Comparison of ENCODE assay signal across 20 cellular contexts in the genomic region with DNA sequence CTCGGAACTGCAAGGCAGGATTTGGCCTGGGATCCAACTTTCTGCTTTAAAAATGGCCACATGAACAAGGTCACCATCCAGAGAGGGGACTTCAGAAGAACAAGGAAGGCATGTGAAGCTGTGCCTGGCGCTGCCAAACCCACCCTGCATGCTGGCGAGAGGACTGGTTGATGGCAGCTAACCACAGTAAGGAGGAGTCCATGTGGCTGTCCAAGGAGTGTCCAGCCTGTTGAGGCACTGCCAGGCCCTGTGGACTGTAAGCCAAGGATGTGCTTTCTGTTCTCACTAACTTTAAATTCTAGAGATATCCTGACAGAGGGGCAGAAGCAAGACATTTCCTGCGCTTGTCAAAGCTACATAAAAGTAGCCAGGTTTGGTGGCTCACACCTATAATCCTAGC.
"Had no signal": no experiment of that assay in that cellular context is flagged by ENCODE, and none has a peak within 500 bp of the region (broad histone marks: within the 10 kb centered on the region; RNA-seq: fewer than 3 reads in every experiment).

No MANE protein-coding gene starts in this region.

- H3K27ac ChIP-seq: left ventricle myocardium inferior, thyroid gland, upper lobe of right lung had no signal

- H3K27me3 Mint-ChIP-seq: activated naive CD8-positive, alpha-beta T cell treated with anti-CD3 and anti-CD28 coated beads, Interleukin-2, amount 10 ng/mL, durations not matched to agents 7 days and 5 days; activated T-helper 17 cell treated with anti-CD3 and anti-CD28 coated beads, Interleukin-2, amount 50 U/mL, for 72 hours had no signal

- H3K4me3 ChIP-seq: left ventricle myocardium inferior, thyroid gland, upper lobe of right lung had no signal

- H3K9me3 Mint-ChIP-seq: activated naive CD8-positive, alpha-beta T cell treated with anti-CD3 and anti-CD28 coated beads, Interleukin-2, amount 10 ng/mL, durations not matched to agents 7 days and 5 days; activated T-helper 17 cell treated with anti-CD3 and anti-CD28 coated beads, Interleukin-2, amount 50 U/mL, for 72 hours; dendritic cell treated with granulocyte-macrophage colony-stimulating factor and Interleukin-4, amounts not matched to agents 40 ng/mL and 50 ng/mL, for 4 days; mesothelial cell of epicardium; nephron progenitor cell; T-helper 1 cell treated with Interleukin-12 subunit alpha and Interleukin-12 subunit beta and Interleukin-4 antibody, amounts not matched to agents 30 μg/mL and 1 μg/mL, for 36 hours had no signal

- H3K9me3 ChIP-seq: left ventricle myocardium inferior, thyroid gland, upper lobe of right lung had no signal

- ATAC-seq: activated T-helper 17 cell treated with anti-CD3 and anti-CD28 coated beads, Interleukin-2, amount 50 U/mL, for 72 hours; sciatic nerve; upper lobe of right lung had no signal

- H3K27ac Mint-ChIP-seq: activated CD4-positive, alpha-beta T cell treated with anti-CD3 and anti-CD28 coated beads, Interleukin-2, amount 10 ng/mL, durations not matched to agents 7 days and 5 days; activated naive CD8-positive, alpha-beta T cell treated with anti-CD3 and anti-CD28 coated beads, Interleukin-2, amount 10 ng/mL, durations not matched to agents 7 days and 5 days; activated T-helper 17 cell treated with anti-CD3 and anti-CD28 coated beads, Interleukin-2, amount 50 U/mL, for 72 hours; dendritic cell treated with granulocyte-macrophage colony-stimulating factor and Interleukin-4, amounts not matched to agents 40 ng/mL and 50 ng/mL, for 4 days; mesothelial cell of epicardium; nephron progenitor cell; T-helper 1 cell treated with Interleukin-12 subunit alpha and Interleukin-12 subunit beta and Interleukin-4 antibody, amounts not matched to agents 30 μg/mL and 1 μg/mL, for 36 hours had no signal

- H3K27me3 ChIP-seq: thyroid gland, upper lobe of right lung had no signal

- H3K36me3 ChIP-seq: left ventricle myocardium inferior, thyroid gland, upper lobe of right lung had no signal

- DNase-seq: activated CD4-positive, alpha-beta T cell treated with anti-CD3 and anti-CD28 coated beads, Interleukin-2, amount 10 ng/mL, durations not matched to agents 7 days and 5 days; activated naive CD8-positive, alpha-beta T cell treated with anti-CD3 and anti-CD28 coated beads, Interleukin-2, amount 10 ng/mL, durations not matched to agents 7 days and 5 days; activated T-cell treated with anti-CD3 and anti-CD28 coated beads, Interleukin-2, amount 50 U/mL, for 1 hour; amygdala; effector CD4-positive, alpha-beta T cell; foreskin fibroblast; left ventricle myocardium inferior; nephron progenitor cell; occipital lobe; stimulated activated CD4-positive, alpha-beta T cell treated with anti-CD3 and anti-CD28 coated beads, Interleukin-2, amount 100 ng/mL, for 48 hours; stimulated activated CD8-positive, alpha-beta memory T cell treated with anti-CD3 and anti-CD28 coated beads, Interleukin-4, amount 100 ng/mL, for 48 hours; stimulated activated naive CD4-positive, alpha-beta T cell; T1000; thyroid gland; upper lobe of right lung had no signal

- H3K4me3 Mint-ChIP-seq: activated CD4-positive, alpha-beta T cell treated with anti-CD3 and anti-CD28 coated beads, Interleukin-2, amount 10 ng/mL, durations not matched to agents 7 days and 5 days; activated naive CD8-positive, alpha-beta T cell treated with anti-CD3 and anti-CD28 coated beads, Interleukin-2, amount 10 ng/mL, durations not matched to agents 7 days and 5 days; activated T-helper 17 cell treated with anti-CD3 and anti-CD28 coated beads, Interleukin-2, amount 50 U/mL, for 72 hours; dendritic cell treated with granulocyte-macrophage colony-stimulating factor and Interleukin-4, amounts not matched to agents 40 ng/mL and 50 ng/mL, for 4 days; mesothelial cell of epicardium; nephron progenitor cell; T-helper 1 cell treated with Interleukin-12 subunit alpha and Interleukin-12 subunit beta and Interleukin-4 antibody, amounts not matched to agents 30 μg/mL and 1 μg/mL, for 36 hours had no signal

- H3K4me1 ChIP-seq: thyroid gland, upper lobe of right lung had no signal
